22 cellular contexts compared by ENCODE assay signal in the genomic region with DNA sequence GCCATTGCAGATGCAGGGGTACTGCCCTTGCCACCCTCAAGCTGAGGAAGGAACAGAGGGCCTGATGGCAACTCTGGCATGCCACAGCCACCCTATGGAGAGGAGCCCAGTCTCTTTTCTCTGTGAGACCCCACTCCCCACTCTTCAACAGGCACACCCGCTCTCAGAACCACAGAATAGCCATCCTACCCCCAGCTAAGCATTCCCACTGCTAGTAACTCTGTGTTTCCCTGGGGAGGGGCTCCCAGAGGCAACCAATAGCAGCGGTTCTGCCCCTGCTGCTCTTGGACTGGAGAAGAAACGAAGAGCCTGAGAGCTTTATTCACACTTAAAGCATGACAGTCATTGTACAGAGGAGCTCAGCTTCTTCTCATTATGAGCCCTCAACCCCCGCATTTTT.
"Had no signal": no experiment of that assay in that cellular context is flagged by ENCODE, and none has a peak within 500 bp of the region (broad histone marks: within the 10 kb centered on the region; RNA-seq: fewer than 3 reads in every experiment).

No MANE protein-coding gene starts in this region.

- DNase-seq: activated CD4-positive, alpha-beta T cell treated with anti-CD3 and anti-CD28 coated beads for 48 hours; activated CD8-positive, alpha-beta T cell treated with anti-CD3 and anti-CD28 coated beads for 36 hours; activated gamma-delta T cell; activated naive CD8-positive, alpha-beta T cell treated with anti-CD3 and anti-CD28 coated beads for 36 hours; activated T-cell treated with anti-CD3 and anti-CD28 coated beads, Interleukin-2, amount 50 U/mL, for 4 hours; amygdala; central memory CD4-positive, alpha-beta T cell; effector memory CD8-positive, alpha-beta T cell; heart left ventricle; naive thymus-derived CD4-positive, alpha-beta T cell; nucleus accumbens; stimulated activated CD4-positive, alpha-beta T cell treated with anti-CD3 and anti-CD28 coated beads, Interleukin-4, amount 100 ng/mL, for 24 hours; stimulated activated CD8-positive, alpha-beta memory T cell treated with anti-CD3 and anti-CD28 coated beads, Interleukin-4, amount 100 ng/mL, for 48 hours had no signal

- ATAC-seq: activated CD8-positive, alpha-beta T cell treated with anti-CD3 and anti-CD28 coated beads for 36 hours; activated T-cell treated with anti-CD3 and anti-CD28 coated beads, Interleukin-2, amount 50 U/mL, for 4 hours; naive thymus-derived CD4-positive, alpha-beta T cell had no signal

- H3K36me3 ChIP-seq: heart left ventricle, right atrium auricular region, suprapubic skin had no signal

- H3K4me3 Mint-ChIP-seq: activated CD8-positive, alpha-beta T cell treated with anti-CD3 and anti-CD28 coated beads for 36 hours; activated naive CD8-positive, alpha-beta T cell treated with anti-CD3 and anti-CD28 coated beads for 36 hours; activated T-cell treated with anti-CD3 and anti-CD28 coated beads, Interleukin-2, amount 50 U/mL, for 4 hours; brain; effector memory CD8-positive, alpha-beta T cell; naive thymus-derived CD4-positive, alpha-beta T cell; stimulated activated naive CD8-positive, alpha-beta T cell treated with anti-CD3 and anti-CD28 coated beads, Interleukin-15, Interleukin-2, amounts not matched to agents 100 ng/mL and 50 ng/mL, for 24 hours; T-helper 1 cell treated with Interleukin-12 subunit alpha and Interleukin-12 subunit beta and Interleukin-4 antibody, amounts not matched to agents 30 μg/mL and 1 μg/mL, for 36 hours; type B pancreatic cell had no signal

- FAIRE-seq: frontal cortex had no signal

- H3K27me3 Mint-ChIP-seq: activated CD8-positive, alpha-beta T cell treated with anti-CD3 and anti-CD28 coated beads for 36 hours; activated naive CD8-positive, alpha-beta T cell treated with anti-CD3 and anti-CD28 coated beads for 36 hours; brain; effector memory CD8-positive, alpha-beta T cell; naive thymus-derived CD4-positive, alpha-beta T cell; stimulated activated naive CD8-positive, alpha-beta T cell treated with anti-CD3 and anti-CD28 coated beads, Interleukin-15, Interleukin-2, amounts not matched to agents 100 ng/mL and 50 ng/mL, for 24 hours; type B pancreatic cell had no signal

- H3K9me3 ChIP-seq: right atrium auricular region, suprapubic skin had no signal

- H3K9me3 Mint-ChIP-seq: activated CD8-positive, alpha-beta T cell treated with anti-CD3 and anti-CD28 coated beads for 36 hours; activated naive CD8-positive, alpha-beta T cell treated with anti-CD3 and anti-CD28 coated beads for 36 hours; activated T-cell treated with anti-CD3 and anti-CD28 coated beads, Interleukin-2, amount 50 U/mL, for 4 hours; brain; effector memory CD8-positive, alpha-beta T cell; naive thymus-derived CD4-positive, alpha-beta T cell; stimulated activated naive CD8-positive, alpha-beta T cell treated with anti-CD3 and anti-CD28 coated beads, Interleukin-15, Interleukin-2, amounts not matched to agents 100 ng/mL and 50 ng/mL, for 24 hours; T-helper 1 cell treated with Interleukin-12 subunit alpha and Interleukin-12 subunit beta and Interleukin-4 antibody, amounts not matched to agents 30 μg/mL and 1 μg/mL, for 36 hours; type B pancreatic cell had no signal

- H3K4me1 ChIP-seq: suprapubic skin had no signal

- H3K27ac ChIP-seq: coronary artery, epithelial cell of prostate, heart left ventricle, right atrium auricular region, suprapubic skin had no signal

- H3K4me3 ChIP-seq: coronary artery, heart left ventricle, right atrium auricular region, suprapubic skin had no signal

- H3K36me3 Mint-ChIP-seq: naive thymus-derived CD4-positive, alpha-beta T cell; type B pancreatic cell had no signal

- H3K27me3 ChIP-seq: heart left ventricle, right atrium auricular region, suprapubic skin had no signal

- H3K27ac Mint-ChIP-seq: activated CD8-positive, alpha-beta T cell treated with anti-CD3 and anti-CD28 coated beads for 36 hours; activated naive CD8-positive, alpha-beta T cell treated with anti-CD3 and anti-CD28 coated beads for 36 hours; brain; naive thymus-derived CD4-positive, alpha-beta T cell; stimulated activated naive CD8-positive, alpha-beta T cell treated with anti-CD3 and anti-CD28 coated beads, Interleukin-15, Interleukin-2, amounts not matched to agents 100 ng/mL and 50 ng/mL, for 24 hours; T-helper 1 cell treated with Interleukin-12 subunit alpha and Interleukin-12 subunit beta and Interleukin-4 antibody, amounts not matched to agents 30 μg/mL and 1 μg/mL, for 36 hours had no signal
